Comparison of ENCODE assay signal across 8 cellular contexts in the genomic region with DNA sequence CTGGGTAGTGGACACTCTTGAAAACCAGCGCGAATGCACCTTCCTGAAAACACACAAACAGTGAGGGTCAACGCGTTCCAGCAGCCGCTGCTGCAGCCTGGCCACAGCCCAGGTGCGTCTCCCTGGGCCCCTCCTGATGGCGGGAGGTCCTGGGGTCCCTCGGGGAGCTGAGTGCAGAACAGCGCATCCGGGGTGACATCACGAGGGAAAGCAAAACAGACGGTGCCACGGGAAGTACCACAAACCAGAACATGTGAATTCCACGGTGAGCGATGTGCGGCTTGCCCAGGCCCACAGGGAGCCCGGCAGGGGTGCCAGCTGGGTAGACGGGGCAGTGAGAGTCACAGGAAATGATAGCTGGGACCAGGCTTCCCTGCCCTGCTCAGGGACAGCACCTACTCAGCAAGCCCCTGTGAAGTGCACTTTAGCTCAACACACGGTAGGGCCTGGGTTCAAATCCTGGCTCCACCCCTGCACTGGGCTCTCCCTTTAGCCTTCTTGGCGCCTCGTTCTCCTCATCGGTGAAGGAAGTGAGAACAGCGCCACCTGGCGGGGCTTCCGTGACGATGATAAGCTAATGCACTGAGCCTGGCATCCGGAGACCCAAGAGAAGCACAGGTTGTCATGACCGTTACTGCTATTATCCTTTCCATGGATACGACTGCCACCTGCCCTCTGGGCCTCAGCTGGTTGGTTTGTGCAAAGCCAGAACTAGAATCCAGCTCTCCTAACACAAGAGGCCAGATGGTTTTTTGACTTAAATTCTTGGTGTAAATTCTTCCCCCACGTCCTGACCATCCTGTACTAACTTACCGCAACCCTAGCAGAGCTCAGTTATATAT. TPM values are rescaled to one million over a fixed set of nuclear protein-coding genes. Genes with fewer than 3 reads are reported as not detected.
DNase-seq lines count a peak whose midpoint lies in the region; ATAC-seq and TF ChIP-seq lines count a peak whose summit lies in the region.

No MANE protein-coding gene starts in this region.

- H3K36me3 ChIP-seq in kidney epithelial cell (ENCODE audit: control insufficient read depth, insufficient read depth, low read length) = no peaks in the 10 kb centered on the region

- peak; percentile 88 for TF ChIP-seq CTCF in GM12873 (IDR thresholded peaks at IDR 0.05; ENCODE audit: insufficient read depth, low read depth, low read length, missing control alignments)
- TF ChIP-seq CTCF in WI38 (IDR thresholded peaks at IDR 0.05; ENCODE audit: low read depth, low read length) = peak; percentile 66
- peak; percentile 71 for TF ChIP-seq CTCF in kidney epithelial cell (IDR thresholded peaks at IDR 0.05; ENCODE audit: insufficient read depth, low read length, poor library complexity, severe bottlenecking)

- H3K4me3 ChIP-seq in WI38 (ENCODE audit: low read depth, low read length) (no peak overlapping the region), kidney epithelial cell (ENCODE audit: low read depth, low read length) (no peak overlapping the region)

- in situ Hi-C loops in T47D (cut with HindIII; ENCODE audit: low pct_unique_long_range_greater_than_20kb, low sequenced_read_pairs) = no loop called here

- ATAC-seq in HG02943 (IDR thresholded peaks at IDR 0.05; ENCODE audit: low read depth, unreplicated experiment) (peak; percentile 86), GM18520 (IDR thresholded peaks at IDR 0.05; ENCODE audit: unreplicated experiment) (no peak)

- no peaks in the 10 kb centered on the region for H3K27me3 ChIP-seq in kidney epithelial cell (ENCODE audit: control insufficient read depth, insufficient read depth, low read length)

- DNase-seq in NCI-H2107 treated with DMSO at 0.1 percent for 48 hours (lab: John Stamatoyannopoulos, UW; ENCODE audit: unreplicated experiment) = peak; percentile 29
- DNase-seq in T47D (ENCODE audit: low read depth in 1 of 2, low spot score in 1 of 2) = peak; percentile 83 to 93
- no peak for DNase-seq in kidney epithelial cell (ENCODE audit: low read depth)
- DNase-seq in stimulated activated CD4-positive, alpha-beta T cell treated with anti-CD3 and anti-CD28 coated beads, Interleukin-4, amount 100 ng/mL, for 1 hour = peak; percentile 88

RNA-seq across cellular contexts. Expression of a gene that starts 24.6 kb away (rescaled TPM):
- 4.0 and 7.7 TPM in 2 replicates for total RNA-seq in kidney epithelial cell

RNA-seq across cellular contexts. Expression of a gene that starts 36.6 kb away (rescaled TPM):
- total RNA-seq in kidney epithelial cell = 22.5 and 25.1 TPM in 2 replicates
